8 cellular contexts compared by ENCODE assay signal in genomic region chr17:68511254-68511670, GRCh38. TPM values are rescaled to one million over a fixed set of nuclear protein-coding genes. Genes with fewer than 3 reads are reported as not detected.
DNase-seq lines count a peak whose midpoint lies in the region; ATAC-seq and TF ChIP-seq lines count a peak whose summit lies in the region.

No MANE protein-coding gene starts in this region.

- H3K36me3 ChIP-seq in heart right ventricle (peaks cover 0 to 14% (median 0%) of the 10 kb centered on the region in 9 donors), subcutaneous abdominal adipose tissue (ENCODE audit: control insufficient read depth in 5 of 5, insufficient read depth in 5 of 5, low read length in 5 of 5) (peaks cover 0 to 10% (median 2%) of the 10 kb centered on the region in 5 donors)

- ATAC-seq in heart right ventricle (no peak), left ventricle myocardium superior (no peak), GM21360 (IDR thresholded peaks at IDR 0.05; ENCODE audit: unreplicated experiment) (no peak)

- peaks cover 59% of the 10 kb centered on the region for H3K4me1 Mint-ChIP-seq in activated T-helper 2 cell treated with anti-CD3 and anti-CD28 coated beads, Interferon-gamma antibody, Interleukin-2, Interleukin-4, amounts not matched to agents 10 μg/mL and 5 μg/mL and 100 μg/mL, durations not matched to agents 14 hours and 24 hours and 36 hours (ENCODE audit: low read depth)
- peaks cover 67 to 80% of the 10 kb centered on the region in 2 donors for H3K4me1 Mint-ChIP-seq in immature natural killer cell

- no peaks in the 10 kb centered on the region for H3K27me3 Mint-ChIP-seq in activated T-helper 2 cell treated with anti-CD3 and anti-CD28 coated beads, Interferon-gamma antibody, Interleukin-2, Interleukin-4, amounts not matched to agents 10 μg/mL and 5 μg/mL and 100 μg/mL, durations not matched to agents 14 hours and 24 hours and 36 hours (ENCODE audit: low read depth)
- peaks cover 18 to 32% (median 28%) of the 10 kb centered on the region in 3 donors for H3K27me3 Mint-ChIP-seq in immature natural killer cell (ENCODE audit: low read depth in 3 of 3)

- H3K27ac ChIP-seq in heart right ventricle (peak overlapping the region; percentile 94 to 100 (median 99)), subcutaneous abdominal adipose tissue (ENCODE audit: low read depth, low read length) (peak overlapping the region; percentile 99)

- H3K9me3 Mint-ChIP-seq in activated T-helper 2 cell treated with anti-CD3 and anti-CD28 coated beads, Interferon-gamma antibody, Interleukin-2, Interleukin-4, amounts not matched to agents 10 μg/mL and 5 μg/mL and 100 μg/mL, durations not matched to agents 14 hours and 24 hours and 36 hours: no peaks in the 10 kb centered on the region
- H3K9me3 Mint-ChIP-seq in immature natural killer cell: peaks cover 0 to 2% (median 0%) of the 10 kb centered on the region in 6 donors

- peak overlapping the region in 2 of 5 donors; percentile 50 to 99 for H3K9ac ChIP-seq in subcutaneous abdominal adipose tissue (ENCODE audit: low read length in 5 of 5)

- DNase-seq in heart right ventricle: no peak
- no peak for DNase-seq in left ventricle myocardium superior
- no peak for DNase-seq in activated T-helper 2 cell treated with anti-CD3 and anti-CD28 coated beads, Interferon-gamma antibody, Interleukin-2, Interleukin-4, amounts not matched to agents 10 μg/mL and 5 μg/mL and 100 μg/mL, durations not matched to agents 14 hours and 24 hours and 36 hours (ENCODE audit: low spot score)
- no peak for DNase-seq in immature natural killer cell
- DNase-seq in NCI-H2081 treated with DMSO at 0.1 percent for 48 hours (lab: John Stamatoyannopoulos, UW): no peak
- DNase-seq in activated gamma-delta T cell (lab: John Stamatoyannopoulos, UW): no peak

- H3K27me3 ChIP-seq in heart right ventricle (no peaks in the 10 kb centered on the region), subcutaneous abdominal adipose tissue (ENCODE audit: control insufficient read depth in 5 of 5, insufficient read depth in 4 of 5, low read length in 5 of 5) (no peaks in the 10 kb centered on the region)

- WGBS in heart right ventricle, 2 donors: 6 to 15% methylated on average over 10 of the region's 10 CpGs

- H3K4me1 ChIP-seq in heart right ventricle (peaks cover 5 to 71% (median 46%) of the 10 kb centered on the region in 9 donors), subcutaneous abdominal adipose tissue (ENCODE audit: control insufficient read depth in 5 of 5, insufficient read depth in 5 of 5, low read length in 5 of 5) (peaks cover 8 to 59% (median 48%) of the 10 kb centered on the region in 5 donors)

- intact Hi-C loops in heart right ventricle (cut with DNase I): loop anchor here in 6 of 10 donors (5.0 kb wide), 3 partner anchors 39 to 54 kb away; partner anchors contain the start of gene WIPI1 (in 1 of the 6)
- intact Hi-C loops in left ventricle myocardium superior (cut with micrococcal nuclease): loop anchor here (10.0 kb wide), 1 partner anchor 46 kb away; no protein-coding TSS in a partner anchor
- intact Hi-C loops in activated T-helper 2 cell treated with anti-CD3 and anti-CD28 coated beads, Interferon-gamma antibody, Interleukin-2, Interleukin-4, amounts not matched to agents 10 μg/mL and 5 μg/mL and 100 μg/mL, durations not matched to agents 14 hours and 24 hours and 36 hours (cut with micrococcal nuclease): no loop called here

- H3K9me3 ChIP-seq in heart right ventricle (no peaks in the 10 kb centered on the region), subcutaneous abdominal adipose tissue (ENCODE audit: control insufficient read depth in 5 of 5, low read length in 5 of 5) (no peaks in the 10 kb centered on the region)

- TF ChIP-seq CTCF in heart right ventricle (IDR thresholded peaks at IDR 0.05): peak in 2 of 9 donors; percentile 18 to 29

- H3K36me3 Mint-ChIP-seq in activated T-helper 2 cell treated with anti-CD3 and anti-CD28 coated beads, Interferon-gamma antibody, Interleukin-2, Interleukin-4, amounts not matched to agents 10 μg/mL and 5 μg/mL and 100 μg/mL, durations not matched to agents 14 hours and 24 hours and 36 hours (ENCODE audit: low read depth): peaks cover 31% of the 10 kb centered on the region
- H3K36me3 Mint-ChIP-seq in immature natural killer cell: peaks cover 3 to 7% (median 5%) of the 10 kb centered on the region in 3 donors

- H3K4me3 ChIP-seq in heart right ventricle: peak overlapping the region; percentile 65 to 90 (median 84)
- H3K4me3 ChIP-seq in subcutaneous abdominal adipose tissue (ENCODE audit: low read depth in 1 of 5, low read length in 5 of 5): peak overlapping the region; percentile 52 to 97 (median 94)

- H3K27ac Mint-ChIP-seq in activated T-helper 2 cell treated with anti-CD3 and anti-CD28 coated beads, Interferon-gamma antibody, Interleukin-2, Interleukin-4, amounts not matched to agents 10 μg/mL and 5 μg/mL and 100 μg/mL, durations not matched to agents 14 hours and 24 hours and 36 hours: peak overlapping the region; percentile 66
- peak overlapping the region; percentile 90 to 99 (median 96) for H3K27ac Mint-ChIP-seq in immature natural killer cell

- H3K4me3 Mint-ChIP-seq in activated T-helper 2 cell treated with anti-CD3 and anti-CD28 coated beads, Interferon-gamma antibody, Interleukin-2, Interleukin-4, amounts not matched to agents 10 μg/mL and 5 μg/mL and 100 μg/mL, durations not matched to agents 14 hours and 24 hours and 36 hours (ENCODE audit: low read depth): peak overlapping the region; percentile 60
- H3K4me3 Mint-ChIP-seq in immature natural killer cell: peak overlapping the region; percentile 77 to 86 (median 84)

RNA-seq across cellular contexts. Expression of gene PRKAR1A, which starts 1.0 kb away (rescaled TPM):
- total RNA-seq in heart right ventricle (1,000 to 10,000 TPM in 5 of 10 donors, 100 to 1,000 TPM in 5; 609 to 1,378 (median 974) TPM), left ventricle myocardium superior (599 TPM)
- polyA plus RNA-seq in heart right ventricle (100 to 1,000 TPM; 170 to 489 TPM), immature natural killer cell (100 to 1,000 TPM; 275 to 458 (median 320) TPM)
- total RNA-seq in activated T-helper 2 cell treated with anti-CD3 and anti-CD28 coated beads, Interferon-gamma antibody, Interleukin-2, Interleukin-4, amounts not matched to agents 10 μg/mL and 5 μg/mL and 100 μg/mL, durations not matched to agents 14 hours and 24 hours and 36 hours: 263 and 265 TPM in 2 replicates

RNA-seq across cellular contexts. Expression of gene WIPI1, which starts 54.0 kb away (rescaled TPM):
- 100 to 1,000 TPM in 7 of 10 donors, 10 to 100 TPM in 3; 58.6 to 201 (median 122) TPM for total RNA-seq in heart right ventricle
- polyA plus RNA-seq in heart right ventricle: 10 to 100 TPM; 46.6 to 90.4 TPM
- 66.1 TPM for total RNA-seq in left ventricle myocardium superior
- 14.0 and 15.7 TPM in 2 replicates for total RNA-seq in activated T-helper 2 cell treated with anti-CD3 and anti-CD28 coated beads, Interferon-gamma antibody, Interleukin-2, Interleukin-4, amounts not matched to agents 10 μg/mL and 5 μg/mL and 100 μg/mL, durations not matched to agents 14 hours and 24 hours and 36 hours
- 10 to 100 TPM; 21.1 to 43.4 (median 30.0) TPM for polyA plus RNA-seq in immature natural killer cell
